In the genomic region with DNA sequence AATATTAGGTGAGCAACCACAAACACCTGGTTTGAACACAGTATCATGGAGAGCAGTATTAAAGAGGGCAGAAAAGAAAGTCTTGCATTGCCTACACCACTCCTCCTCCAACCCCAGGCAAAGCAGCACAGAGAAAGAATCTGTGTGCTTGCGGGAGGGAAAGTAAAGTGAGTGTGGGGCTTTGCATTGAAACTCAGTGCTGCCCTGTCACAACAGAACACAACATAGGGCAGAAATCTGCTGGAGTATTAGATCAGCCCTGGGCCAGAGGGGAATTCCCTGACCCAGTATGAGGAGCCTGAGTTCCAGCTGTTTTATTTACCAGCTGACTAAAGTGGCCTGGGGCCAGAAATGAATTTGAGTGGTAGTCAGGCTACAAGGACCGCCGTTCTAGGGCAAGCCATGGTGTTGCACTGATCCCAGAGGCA, we compare ENCODE assay signal across 12 cellular contexts.
DNase-seq lines count a peak whose midpoint lies in the region; ATAC-seq, FAIRE-seq and TF ChIP-seq lines count a peak whose summit lies in the region.
"Had no signal": no experiment of that assay in that cellular context is flagged by ENCODE, and none has a peak within 500 bp of the region (broad histone marks: within the 10 kb centered on the region; RNA-seq: fewer than 3 reads in every experiment).

No MANE protein-coding gene starts in this region.

- no peak overlapping the region for H3K27ac ChIP-seq in K562 (ENCODE audit: extremely low read depth, low read depth, low read length)
- H3K27ac ChIP-seq in mesenchymal stem cell (ENCODE audit: low read length, poor library complexity, severe bottlenecking): no peak overlapping the region
- H3K27ac ChIP-seq: uterus had no signal

- CTCF ChIA-PET in K562 (lab: Yijun Ruan, JAX; ENCODE audit: low intra/inter-chr PET ratio): no interaction called here

- no peaks in the 10 kb centered on the region for H3K79me2 ChIP-seq in K562 (ENCODE audit: control insufficient read depth, insufficient read depth, low read length)

- H3K9me1 ChIP-seq in K562 (ENCODE audit: control insufficient read depth, insufficient read depth, low read length): no peaks in the 10 kb centered on the region

- H3K4me3 ChIP-seq in K562 (no peak overlapping the region), mesenchymal stem cell (ENCODE audit: insufficient read depth in 1 of 2, low read depth in 1 of 2, low read length in 2 of 2) (no peak overlapping the region)
- H3K4me3 ChIP-seq: uterus had no signal

- H3K36me3 ChIP-seq in K562 (ENCODE audit: control insufficient read depth, insufficient read depth, low read length): no peaks in the 10 kb centered on the region
- H3K36me3 ChIP-seq in mesenchymal stem cell (ENCODE audit: control insufficient read depth in 1 of 2, insufficient read depth in 2 of 2, low read depth in 1 of 2, low read length in 2 of 2): no peaks in the 10 kb centered on the region
- H3K36me3 ChIP-seq: uterus had no signal

- no peaks in the 10 kb centered on the region for H4K20me1 ChIP-seq in K562 (replicated peaks; ENCODE audit: control insufficient read depth, insufficient read depth, low read length)

- in situ Hi-C loops in K562 (cut with MboI): no loop called here

- H3K79me1 ChIP-seq in mesenchymal stem cell (replicated peaks; ENCODE audit: low read length, poor library complexity, severe bottlenecking): no peaks in the 10 kb centered on the region

- no peak overlapping the region for H2AK5ac ChIP-seq in mesenchymal stem cell (ENCODE audit: low read length, severe bottlenecking)

- H3K23ac ChIP-seq in mesenchymal stem cell (ENCODE audit: low read length in 2 of 2): peak overlapping the region in 1 of 2 experiments; percentile 72

- intact Hi-C loops in K562 (cut with micrococcal nuclease): no loop called here

- no peaks in the 10 kb centered on the region for H3K4me1 ChIP-seq in K562 (replicated peaks in 1 of 2; ENCODE audit: control insufficient read depth in 2 of 2, insufficient read depth in 2 of 2, low read length in 2 of 2)
- H3K4me1 ChIP-seq in mesenchymal stem cell (ENCODE audit: control insufficient read depth, insufficient read depth, low read depth, low read length): peaks cover 9% of the 10 kb centered on the region
- H3K4me1 ChIP-seq: uterus had no signal

- H2AFZ ChIP-seq in K562 (ENCODE audit: low read depth, low read length): peak overlapping the region; percentile 51; the same call in 1 of the 2 replicates
- no peak overlapping the region for H2AFZ ChIP-seq in mesenchymal stem cell (ENCODE audit: low read depth, low read length)

- no peak overlapping the region for H3K14ac ChIP-seq in mesenchymal stem cell (ENCODE audit: low read length in 2 of 2)

- H2BK120ac ChIP-seq in mesenchymal stem cell (ENCODE audit: low read depth, low read length): no peak overlapping the region

- WGBS in K562 (ENCODE audit: insufficient coverage, low coverage, missing lambda C conversion rate): 9% methylated on average over 3 of the region's 3 CpGs
- 91% methylated on average over 3 of the region's 3 CpGs for WGBS in mesenchymal stem cell

- H4K91ac ChIP-seq in mesenchymal stem cell (ENCODE audit: low read length): no peak overlapping the region

- H3K4me2 ChIP-seq in K562 (ENCODE audit: insufficient read depth, low read length) (no peak overlapping the region), mesenchymal stem cell (ENCODE audit: low read length, poor library complexity, severe bottlenecking) (no peak overlapping the region)

- H4K8ac ChIP-seq in mesenchymal stem cell (ENCODE audit: low read length): no peak overlapping the region

- no peak overlapping the region for H3K18ac ChIP-seq in mesenchymal stem cell (ENCODE audit: low read depth in 1 of 2, low read length in 2 of 2)

- peak overlapping the region in 1 of 2 experiments; percentile 3 for H2BK12ac ChIP-seq in mesenchymal stem cell (ENCODE audit: low read length in 2 of 2)

- no peak for TF ChIP-seq EP300 in K562 (IDR thresholded peaks at IDR 0.05; ENCODE audit: low read length)

- no peak overlapping the region for H2BK5ac ChIP-seq in mesenchymal stem cell (ENCODE audit: low read depth, low read length, poor library complexity, severe bottlenecking)

- no peak for TF ChIP-seq POLR2A in K562 (conservative IDR thresholded peaks at IDR 0.05)

- H3K9ac ChIP-seq in K562 (ENCODE audit: insufficient read depth in 1 of 2, low read depth in 2 of 2, low read length in 2 of 2) (no peak overlapping the region), mesenchymal stem cell (ENCODE audit: low read length) (no peak overlapping the region)

- FAIRE-seq in K562 (lab: Jason Lieb, UNC): no peak
- FAIRE-seq: small intestine had no signal

- no peak overlapping the region for H2BK15ac ChIP-seq in mesenchymal stem cell (ENCODE audit: low read depth, poor library complexity, severe bottlenecking)

- no peaks in the 10 kb centered on the region for H3K27me3 ChIP-seq in K562 (ENCODE audit: control insufficient read depth in 2 of 2, insufficient read depth in 2 of 2, low read length in 2 of 2)
- no peaks in the 10 kb centered on the region for H3K27me3 ChIP-seq in mesenchymal stem cell (ENCODE audit: control insufficient read depth in 1 of 2, insufficient read depth in 1 of 2, low read length in 2 of 2)
- H3K27me3 ChIP-seq: uterus had no signal

- POLR2A ChIA-PET in K562 (lab: Yijun Ruan, JAX): no interaction called here

- BruUV-seq in K562 (replicated peaks; lab: Mats Ljungman, UMichigan): no TSS peak

- no peak for TF ChIP-seq CTCF in K562 (IDR thresholded peaks at IDR 0.05 in 2 of 3, conservative IDR thresholded peaks at IDR 0.05 in 1 of 3; ENCODE audit: insufficient read depth in 2 of 3, low read depth in 1 of 3, low read length in 3 of 3)

- no peak overlapping the region for H3K4ac ChIP-seq in mesenchymal stem cell (ENCODE audit: low read depth in 1 of 2, low read length in 2 of 2)

- no peak for TF ChIP-seq RAD21 in K562 (CRISPR knock-in tag; conservative IDR thresholded peaks at IDR 0.05 in 1 of 2, IDR thresholded peaks at IDR 0.05 in 1 of 2)

- H3K9me3 ChIP-seq in K562 (replicated peaks; ENCODE audit: control insufficient read depth, insufficient read depth, low read depth, low read length) (no peaks in the 10 kb centered on the region), mesenchymal stem cell (ENCODE audit: control insufficient read depth, low read length) (no peaks in the 10 kb centered on the region)
- H3K9me3 ChIP-seq: uterus had no signal

- peak; percentile 23; the same call in 2 of the 3 replicates for ATAC-seq in K562
- ATAC-seq in HG02970 (IDR thresholded peaks at IDR 0.05; ENCODE audit: low FRiP score, unreplicated experiment): no peak
- no peak for ATAC-seq in HG03108 (IDR thresholded peaks at IDR 0.05; ENCODE audit: unreplicated experiment)
- ATAC-seq: effector memory CD8-positive, alpha-beta T cell had no signal

- DNase-seq in ELR (ENCODE audit: low read depth): peak; percentile 28
- peak; percentile 64 for DNase-seq in M059J (ENCODE audit: low read depth)
- DNase-seq in K562 (ENCODE audit: extremely low read depth in 1 of 4, low spot score in 3 of 4): no peak
- DNase-seq in mesenchymal stem cell: peak; percentile 70
- no peak for DNase-seq in Ammon's horn (ENCODE audit: low spot score)
- DNase-seq in stimulated activated CD4-positive, alpha-beta T cell treated with anti-CD3 and anti-CD28 coated beads, Interleukin-4, amount 100 ng/mL, for 1 hour: no peak
- DNase-seq: COR-L47; effector memory CD8-positive, alpha-beta T cell; small intestine; uterus had no signal

TF ChIP-seq in K562, 482 proteins besides CTCF, POLR2A, EP300 and RAD21:
- TF ChIP-seq, protein P1, sequence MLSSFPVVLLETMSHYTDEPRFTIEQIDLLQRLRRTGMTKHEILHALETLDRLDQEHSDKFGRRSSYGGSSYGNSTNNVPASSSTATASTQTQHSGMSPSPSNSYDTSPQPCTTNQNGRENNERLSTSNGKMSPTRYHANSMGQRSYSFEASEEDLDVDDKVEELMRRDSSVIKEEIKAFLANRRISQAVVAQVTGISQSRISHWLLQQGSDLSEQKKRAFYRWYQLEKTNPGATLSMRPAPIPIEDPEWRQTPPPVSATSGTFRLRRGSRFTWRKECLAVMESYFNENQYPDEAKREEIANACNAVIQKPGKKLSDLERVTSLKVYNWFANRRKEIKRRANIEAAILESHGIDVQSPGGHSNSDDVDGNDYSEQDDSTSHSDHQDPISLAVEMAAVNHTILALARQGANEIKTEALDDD (IDR thresholded peaks at IDR 0.05): no peak

Comparison
In these comparisons a context has a peak if more than half of its experiments do, and no peak if none do; other contexts are left out.
1. DNase-seq: peak in ELR (single experiment), M059J (single experiment) and mesenchymal stem cell (single experiment); none in K562 (0 of 4), Ammon's horn (single experiment) and stimulated activated CD4-positive, alpha-beta T cell treated with anti-CD3 and anti-CD28 coated beads, Interleukin-4, amount 100 ng/mL, for 1 hour (single experiment).